In genomic region chr12:48716168-48716492, GRCh38 we compare ENCODE assay signal across 8 cellular contexts. TPM values are rescaled to one million over a fixed set of nuclear protein-coding genes. Genes with fewer than 3 reads are reported as not detected.
DNase-seq lines count a peak whose midpoint lies in the region; ATAC-seq, FAIRE-seq and TF ChIP-seq lines count a peak whose summit lies in the region.

No MANE protein-coding gene starts in this region.

- in situ Hi-C loops in transverse colon (cut with MboI; ENCODE audit: low pct_ligation_motif_present in 1 of 4, low pct_unique_long_range_greater_than_20kb in 1 of 4, low sequenced_read_pairs in 3 of 4): no loop called here

- H2AFZ ChIP-seq in astrocyte (ENCODE audit: low read depth, low read length): peak overlapping the region; percentile 79

- under 1% methylated on average over 17 of the region's 17 CpGs for WGBS in liver
- 0 to 1% methylated on average over 6 to 17 of the region's 17 CpGs for WGBS in transverse colon (ENCODE audit: low coverage in 1 of 2), 2 donors

- peaks cover 51% of the 10 kb centered on the region for H3K79me2 ChIP-seq in astrocyte (ENCODE audit: insufficient read depth, low read length)

- H3K36me3 ChIP-seq in astrocyte (ENCODE audit: insufficient read depth, low read length): peaks cover 14% of the 10 kb centered on the region
- peaks cover 6 to 12% (median 8%) of the 10 kb centered on the region in 4 donors for H3K36me3 ChIP-seq in liver (ENCODE audit: control insufficient read depth in 4 of 4, insufficient read depth in 3 of 4, low read depth in 1 of 4, low read length in 3 of 4)
- peaks cover 0 to 25% (median 5%) of the 10 kb centered on the region in 4 donors for H3K36me3 ChIP-seq in transverse colon

- CTCF ChIA-PET in HEK293T (lab: Yijun Ruan, JAX): no interaction called here

- intact Hi-C loops in transverse colon (cut with DNase I; ENCODE audit: low total_unique reads): no loop called here

- peak overlapping the region; percentile 92 for H3K9ac ChIP-seq in astrocyte (ENCODE audit: low read length)
- peak overlapping the region; percentile 95 to 97 for H3K9ac ChIP-seq in liver (ENCODE audit: low read depth in 1 of 2, low read length in 2 of 2)

- H3K4me3 ChIP-seq in astrocyte (ENCODE audit: insufficient read depth, low read depth, low read length) (peak overlapping the region; percentile 81), liver (ENCODE audit: low read depth in 1 of 3, low read length in 3 of 3) (peak overlapping the region; percentile 75 to 99 (median 93)), transverse colon (peak overlapping the region; percentile 60 to 86 (median 69))

- TF ChIP-seq POLR2A in transverse colon (IDR thresholded peaks at IDR 0.05): no peak

- no peaks in the 10 kb centered on the region for H3K27me3 Mint-ChIP-seq in activated T-cell treated with anti-CD3 and anti-CD28 coated beads, Interleukin-2, amount 50 U/mL, for 24 hours
- no peaks in the 10 kb centered on the region for H3K27me3 Mint-ChIP-seq in astrocyte (ENCODE audit: low read depth, unreplicated experiment)

- no peak for TF ChIP-seq RAD21 in liver (IDR thresholded peaks at IDR 0.05)

- H3K4me1 Mint-ChIP-seq in activated T-cell treated with anti-CD3 and anti-CD28 coated beads, Interleukin-2, amount 50 U/mL, for 24 hours (ENCODE audit: low read depth): peaks cover 43% of the 10 kb centered on the region
- H3K4me1 Mint-ChIP-seq in astrocyte (ENCODE audit: low read depth, unreplicated experiment): peaks cover 18% of the 10 kb centered on the region

- H3K36me3 Mint-ChIP-seq in activated T-cell treated with anti-CD3 and anti-CD28 coated beads, Interleukin-2, amount 50 U/mL, for 24 hours (ENCODE audit: low read depth): peaks cover 57% of the 10 kb centered on the region
- peaks cover 7% of the 10 kb centered on the region for H3K36me3 Mint-ChIP-seq in astrocyte (ENCODE audit: low read depth, unreplicated experiment)

- no peak for TF ChIP-seq CTCF in astrocyte (IDR thresholded peaks at IDR 0.05; ENCODE audit: insufficient read depth, low read depth, low read length)
- TF ChIP-seq CTCF in liver (IDR thresholded peaks at IDR 0.05; ENCODE audit: low read depth, low read length, missing input control): no peak
- TF ChIP-seq CTCF in transverse colon (IDR thresholded peaks at IDR 0.05): peak in 1 of 5 experiments; percentile 20

- H3K27me3 ChIP-seq in astrocyte (ENCODE audit: insufficient read depth, low read length): no peaks in the 10 kb centered on the region
- H3K27me3 ChIP-seq in liver (ENCODE audit: control insufficient read depth in 4 of 4, insufficient read depth in 4 of 4, low read length in 3 of 4): no peaks in the 10 kb centered on the region
- no peaks in the 10 kb centered on the region for H3K27me3 ChIP-seq in transverse colon

- peaks cover 7% of the 10 kb centered on the region for H3K4me1 ChIP-seq in astrocyte (ENCODE audit: insufficient read depth, low read length)
- H3K4me1 ChIP-seq in liver (ENCODE audit: control insufficient read depth in 4 of 4, insufficient read depth in 4 of 4, low read length in 3 of 4): peaks cover 6 to 25% (median 16%) of the 10 kb centered on the region in 4 donors
- H3K4me1 ChIP-seq in transverse colon: peaks cover 20 to 34% (median 22%) of the 10 kb centered on the region in 4 donors

- TF ChIP-seq EP300 in transverse colon (IDR thresholded peaks at IDR 0.05; ENCODE audit: low read depth): no peak

- peak overlapping the region; percentile 84 for H3K4me2 ChIP-seq in astrocyte (ENCODE audit: low read length)

- ATAC-seq in HG03565 (IDR thresholded peaks at IDR 0.05; ENCODE audit: unreplicated experiment): no peak

- FAIRE-seq in astrocyte (lab: Jason Lieb, UNC): no peak

- peaks cover 13% of the 10 kb centered on the region for H3K9me3 Mint-ChIP-seq in activated T-cell treated with anti-CD3 and anti-CD28 coated beads, Interleukin-2, amount 50 U/mL, for 24 hours
- peaks cover 13% of the 10 kb centered on the region for H3K9me3 Mint-ChIP-seq in astrocyte (ENCODE audit: unreplicated experiment)

- peak overlapping the region; percentile 97 for H3K27ac Mint-ChIP-seq in activated T-cell treated with anti-CD3 and anti-CD28 coated beads, Interleukin-2, amount 50 U/mL, for 24 hours
- H3K27ac Mint-ChIP-seq in astrocyte (ENCODE audit: unreplicated experiment): peak overlapping the region; percentile 95

- peaks cover 25% of the 10 kb centered on the region for H4K20me1 ChIP-seq in astrocyte (ENCODE audit: insufficient read depth, low read length)

- H3K9me3 ChIP-seq in astrocyte (ENCODE audit: insufficient read depth, low read depth, low read length) (peaks cover 3% of the 10 kb centered on the region), liver (ENCODE audit: control insufficient read depth in 4 of 4, low read length in 3 of 4) (peaks cover 0 to 2% (median 0%) of the 10 kb centered on the region in 4 donors), transverse colon (peaks cover 0 to 11% of the 10 kb centered on the region in 2 donors)

- no peak for DNase-seq in activated T-cell treated with anti-CD3 and anti-CD28 coated beads, Interleukin-2, amount 50 U/mL, for 24 hours
- DNase-seq in activated T-cell treated with anti-CD3 and anti-CD28 coated beads, Interleukin-2, amount 50 U/mL, for 1 hour: no peak
- DNase-seq in astrocyte (ENCODE audit: low read depth) (no peak), transverse colon (no peak), HEK293T (ENCODE audit: extremely low spot score) (no peak), SK-N-DZ (ENCODE audit: low spot score) (no peak)

- peak overlapping the region; percentile 91 for H3K27ac ChIP-seq in astrocyte (ENCODE audit: low read depth, low read length)
- peak overlapping the region; percentile 92 to 98 for H3K27ac ChIP-seq in liver (ENCODE audit: low read depth in 1 of 2, low read length in 2 of 2)
- H3K27ac ChIP-seq in transverse colon: peak overlapping the region; percentile 92 to 97 (median 96)

- POLR2A ChIA-PET in HEK293T (lab: Yijun Ruan, JAX): interaction anchor here (1.3 to 1.4 kb wide), 2 partner anchors 10 to 34 kb away, joined by 4 to 7 read pairs; partner anchors contain the start of gene KANSL2

- H3K4me3 Mint-ChIP-seq in activated T-cell treated with anti-CD3 and anti-CD28 coated beads, Interleukin-2, amount 50 U/mL, for 24 hours: peak overlapping the region; percentile 90
- peak overlapping the region; percentile 97 for H3K4me3 Mint-ChIP-seq in astrocyte (ENCODE audit: unreplicated experiment)

TF ChIP-seq in liver, 16 proteins besides CTCF, POLR2A, EP300 and RAD21:
- no peak for TF ChIP-seq FOXA2 (IDR thresholded peaks at IDR 0.05)
- TF ChIP-seq TAF1 (conservative IDR thresholded peaks at IDR 0.05): no peak
- no peak for TF ChIP-seq HNF4A (conservative IDR thresholded peaks at IDR 0.05)

TF ChIP-seq in HEK293T, 16 proteins besides CTCF, POLR2A, EP300 and RAD21:
- TF ChIP-seq FOXM1 (IDR thresholded peaks at IDR 0.05; ENCODE audit: borderline replicate concordance): no peak
- TF ChIP-seq TARDBP (IDR thresholded peaks at IDR 0.05): no peak
- TF ChIP-seq LEF1 (IDR thresholded peaks at IDR 0.05; ENCODE audit: borderline replicate concordance): no peak
- TF ChIP-seq SUZ12 (IDR thresholded peaks at IDR 0.05): no peak

RNA-seq across cellular contexts. Expression of gene CCNT1, which starts 0.4 kb away (rescaled TPM):
- total RNA-seq in astrocyte (45.9 and 49.2 TPM in 2 replicates), liver (10 to 100 TPM; 15.9 to 18.2 TPM), transverse colon (10 to 100 TPM in 3 of 4 donors, 1 to 10 TPM in 1; 10.0 to 29.4 (median 23.6) TPM)
- polyA plus RNA-seq in liver: 1 to 10 TPM; 3.2 to 4.9 TPM
- polyA plus RNA-seq in SK-N-DZ (2014; cell fraction: cytosol; rRNA removed): 27.2 and 28.4 TPM in 2 replicates
- polyA plus RNA-seq in SK-N-DZ (2014; cell fraction: nucleus; rRNA removed): 36.2 and 36.8 TPM in 2 replicates

RNA-seq across cellular contexts. Expression of gene KANSL2, which starts 34.1 kb away (rescaled TPM):
- 45.1 and 45.7 TPM in 2 replicates for total RNA-seq in astrocyte
- 10 to 100 TPM; 21.7 to 23.0 TPM for total RNA-seq in liver
- polyA plus RNA-seq in liver: 1 to 10 TPM; 7.0 to 7.9 TPM
- total RNA-seq in transverse colon: 10 to 100 TPM; 12.7 to 80.8 (median 39.7) TPM
- 67.7 and 78.0 TPM in 2 replicates for polyA plus RNA-seq in SK-N-DZ (2014; cell fraction: cytosol; rRNA removed)
- 75.0 and 87.4 TPM in 2 replicates for polyA plus RNA-seq in SK-N-DZ (2014; cell fraction: nucleus; rRNA removed)
